In the genomic region with DNA sequence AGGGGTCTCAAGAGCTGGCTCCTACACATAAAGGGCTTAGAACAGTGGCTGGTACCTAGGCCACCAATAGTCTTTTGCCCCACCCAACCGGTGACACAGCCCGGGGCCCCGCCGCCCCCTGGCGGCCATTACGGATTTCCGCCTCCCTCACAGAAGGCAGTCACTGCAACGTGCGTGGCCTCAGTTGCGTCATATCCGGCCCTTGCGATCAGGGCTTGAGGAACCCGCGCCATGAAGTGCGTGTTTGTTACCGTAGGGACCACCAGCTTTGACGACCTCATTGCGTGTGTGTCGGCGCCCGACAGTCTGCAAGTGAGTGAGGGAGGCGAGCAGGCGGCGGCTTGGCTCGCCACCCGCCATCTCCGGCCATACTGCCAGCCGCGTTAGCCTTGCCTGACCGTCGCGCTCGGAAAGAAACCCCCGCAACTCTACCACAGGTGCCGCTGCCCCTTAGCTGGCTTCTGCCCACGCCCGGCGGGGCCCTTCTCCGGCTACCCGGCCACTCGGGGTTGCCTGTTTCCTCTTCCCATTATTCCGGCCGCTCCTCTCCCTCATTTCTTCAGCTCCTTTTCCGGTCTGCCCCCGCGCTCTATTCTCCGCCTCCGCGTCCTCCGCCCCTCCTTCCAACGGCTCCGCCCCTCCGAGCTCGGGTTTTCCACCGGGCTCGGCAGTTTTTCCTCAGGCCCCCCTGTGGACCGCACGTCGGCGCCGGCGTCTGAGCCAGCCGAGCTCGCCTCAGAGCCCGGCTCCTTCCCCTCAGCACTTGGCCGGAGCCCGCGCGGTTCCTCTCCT, we compare ENCODE assay signal across 1 cellular context.
TF ChIP-seq lines count a peak whose summit lies in the region.

TSS of gene ALG13 (plus strand) at position 183 of the 792 bp plus-strand sequence. CDS start at position 232, 49 bp downstream.

TF ChIP-seq in HepG2, 621 proteins besides CTCF, POLR2A, EP300 and RAD21 (continued from another document and continues in another):
- TF ChIP-seq, protein P1, sequence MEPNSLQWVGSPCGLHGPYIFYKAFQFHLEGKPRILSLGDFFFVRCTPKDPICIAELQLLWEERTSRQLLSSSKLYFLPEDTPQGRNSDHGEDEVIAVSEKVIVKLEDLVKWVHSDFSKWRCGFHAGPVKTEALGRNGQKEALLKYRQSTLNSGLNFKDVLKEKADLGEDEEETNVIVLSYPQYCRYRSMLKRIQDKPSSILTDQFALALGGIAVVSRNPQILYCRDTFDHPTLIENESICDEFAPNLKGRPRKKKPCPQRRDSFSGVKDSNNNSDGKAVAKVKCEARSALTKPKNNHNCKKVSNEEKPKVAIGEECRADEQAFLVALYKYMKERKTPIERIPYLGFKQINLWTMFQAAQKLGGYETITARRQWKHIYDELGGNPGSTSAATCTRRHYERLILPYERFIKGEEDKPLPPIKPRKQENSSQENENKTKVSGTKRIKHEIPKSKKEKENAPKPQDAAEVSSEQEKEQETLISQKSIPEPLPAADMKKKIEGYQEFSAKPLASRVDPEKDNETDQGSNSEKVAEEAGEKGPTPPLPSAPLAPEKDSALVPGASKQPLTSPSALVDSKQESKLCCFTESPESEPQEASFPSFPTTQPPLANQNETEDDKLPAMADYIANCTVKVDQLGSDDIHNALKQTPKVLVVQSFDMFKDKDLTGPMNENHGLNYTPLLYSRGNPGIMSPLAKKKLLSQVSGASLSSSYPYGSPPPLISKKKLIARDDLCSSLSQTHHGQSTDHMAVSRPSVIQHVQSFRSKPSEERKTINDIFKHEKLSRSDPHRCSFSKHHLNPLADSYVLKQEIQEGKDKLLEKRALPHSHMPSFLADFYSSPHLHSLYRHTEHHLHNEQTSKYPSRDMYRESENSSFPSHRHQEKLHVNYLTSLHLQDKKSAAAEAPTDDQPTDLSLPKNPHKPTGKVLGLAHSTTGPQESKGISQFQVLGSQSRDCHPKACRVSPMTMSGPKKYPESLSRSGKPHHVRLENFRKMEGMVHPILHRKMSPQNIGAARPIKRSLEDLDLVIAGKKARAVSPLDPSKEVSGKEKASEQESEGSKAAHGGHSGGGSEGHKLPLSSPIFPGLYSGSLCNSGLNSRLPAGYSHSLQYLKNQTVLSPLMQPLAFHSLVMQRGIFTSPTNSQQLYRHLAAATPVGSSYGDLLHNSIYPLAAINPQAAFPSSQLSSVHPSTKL (CRISPR knock-in tag; IDR thresholded peaks at IDR 0.05), result 0 out of 2 replicates have a peak, but pooled peaks have one; percentile 13
- TF ChIP-seq KAT7 (CRISPR knock-in tag; IDR thresholded peaks at IDR 0.05; ENCODE audit: borderline replicate concordance), result 0 out of 2 replicates have a peak, but pooled peaks have one; percentile 41
- TF ChIP-seq, protein P2, sequence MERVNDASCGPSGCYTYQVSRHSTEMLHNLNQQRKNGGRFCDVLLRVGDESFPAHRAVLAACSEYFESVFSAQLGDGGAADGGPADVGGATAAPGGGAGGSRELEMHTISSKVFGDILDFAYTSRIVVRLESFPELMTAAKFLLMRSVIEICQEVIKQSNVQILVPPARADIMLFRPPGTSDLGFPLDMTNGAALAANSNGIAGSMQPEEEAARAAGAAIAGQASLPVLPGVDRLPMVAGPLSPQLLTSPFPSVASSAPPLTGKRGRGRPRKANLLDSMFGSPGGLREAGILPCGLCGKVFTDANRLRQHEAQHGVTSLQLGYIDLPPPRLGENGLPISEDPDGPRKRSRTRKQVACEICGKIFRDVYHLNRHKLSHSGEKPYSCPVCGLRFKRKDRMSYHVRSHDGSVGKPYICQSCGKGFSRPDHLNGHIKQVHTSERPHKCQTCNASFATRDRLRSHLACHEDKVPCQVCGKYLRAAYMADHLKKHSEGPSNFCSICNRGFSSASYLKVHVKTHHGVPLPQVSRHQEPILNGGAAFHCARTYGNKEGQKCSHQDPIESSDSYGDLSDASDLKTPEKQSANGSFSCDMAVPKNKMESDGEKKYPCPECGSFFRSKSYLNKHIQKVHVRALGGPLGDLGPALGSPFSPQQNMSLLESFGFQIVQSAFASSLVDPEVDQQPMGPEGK (CRISPR knock-in tag; IDR thresholded peaks at IDR 0.05), result 0 out of 2 replicates have a peak, but pooled peaks have one; percentile 39
- TF ChIP-seq, protein P3, sequence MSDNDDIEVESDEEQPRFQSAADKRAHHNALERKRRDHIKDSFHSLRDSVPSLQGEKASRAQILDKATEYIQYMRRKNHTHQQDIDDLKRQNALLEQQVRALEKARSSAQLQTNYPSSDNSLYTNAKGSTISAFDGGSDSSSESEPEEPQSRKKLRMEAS (IDR thresholded peaks at IDR 0.05), result peak; percentile 90
- no peak for TF ChIP-seq PAX8 (CRISPR knock-in tag; IDR thresholded peaks at IDR 0.05; ENCODE audit: borderline replicate concordance)
- TF ChIP-seq, protein P4, sequence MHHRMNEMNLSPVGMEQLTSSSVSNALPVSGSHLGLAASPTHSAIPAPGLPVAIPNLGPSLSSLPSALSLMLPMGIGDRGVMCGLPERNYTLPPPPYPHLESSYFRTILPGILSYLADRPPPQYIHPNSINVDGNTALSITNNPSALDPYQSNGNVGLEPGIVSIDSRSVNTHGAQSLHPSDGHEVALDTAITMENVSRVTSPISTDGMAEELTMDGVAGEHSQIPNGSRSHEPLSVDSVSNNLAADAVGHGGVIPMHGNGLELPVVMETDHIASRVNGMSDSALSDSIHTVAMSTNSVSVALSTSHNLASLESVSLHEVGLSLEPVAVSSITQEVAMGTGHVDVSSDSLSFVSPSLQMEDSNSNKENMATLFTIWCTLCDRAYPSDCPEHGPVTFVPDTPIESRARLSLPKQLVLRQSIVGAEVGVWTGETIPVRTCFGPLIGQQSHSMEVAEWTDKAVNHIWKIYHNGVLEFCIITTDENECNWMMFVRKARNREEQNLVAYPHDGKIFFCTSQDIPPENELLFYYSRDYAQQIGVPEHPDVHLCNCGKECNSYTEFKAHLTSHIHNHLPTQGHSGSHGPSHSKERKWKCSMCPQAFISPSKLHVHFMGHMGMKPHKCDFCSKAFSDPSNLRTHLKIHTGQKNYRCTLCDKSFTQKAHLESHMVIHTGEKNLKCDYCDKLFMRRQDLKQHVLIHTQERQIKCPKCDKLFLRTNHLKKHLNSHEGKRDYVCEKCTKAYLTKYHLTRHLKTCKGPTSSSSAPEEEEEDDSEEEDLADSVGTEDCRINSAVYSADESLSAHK (CRISPR knock-in tag; IDR thresholded peaks at IDR 0.05; ENCODE audit: borderline replicate concordance), result no peak
- no peak for TF ChIP-seq ISX (CRISPR knock-in tag; conservative IDR thresholded peaks at IDR 0.05)
- TF ChIP-seq, protein P5, sequence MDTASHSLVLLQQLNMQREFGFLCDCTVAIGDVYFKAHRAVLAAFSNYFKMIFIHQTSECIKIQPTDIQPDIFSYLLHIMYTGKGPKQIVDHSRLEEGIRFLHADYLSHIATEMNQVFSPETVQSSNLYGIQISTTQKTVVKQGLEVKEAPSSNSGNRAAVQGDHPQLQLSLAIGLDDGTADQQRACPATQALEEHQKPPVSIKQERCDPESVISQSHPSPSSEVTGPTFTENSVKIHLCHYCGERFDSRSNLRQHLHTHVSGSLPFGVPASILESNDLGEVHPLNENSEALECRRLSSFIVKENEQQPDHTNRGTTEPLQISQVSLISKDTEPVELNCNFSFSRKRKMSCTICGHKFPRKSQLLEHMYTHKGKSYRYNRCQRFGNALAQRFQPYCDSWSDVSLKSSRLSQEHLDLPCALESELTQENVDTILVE (CRISPR knock-in tag; IDR thresholded peaks at IDR 0.05), result peak; percentile 71; the same call in 1 of the 2 replicates
- no peak for TF ChIP-seq NONO (IDR thresholded peaks at IDR 0.05)
- peak; percentile 61; the same call in 1 of the 2 replicates for TF ChIP-seq NONO (CRISPR knock-in tag; conservative IDR thresholded peaks at IDR 0.05)
- TF ChIP-seq TAF1 (CRISPR knock-in tag; IDR thresholded peaks at IDR 0.05), result peak; percentile 56
- TF ChIP-seq, protein P6, sequence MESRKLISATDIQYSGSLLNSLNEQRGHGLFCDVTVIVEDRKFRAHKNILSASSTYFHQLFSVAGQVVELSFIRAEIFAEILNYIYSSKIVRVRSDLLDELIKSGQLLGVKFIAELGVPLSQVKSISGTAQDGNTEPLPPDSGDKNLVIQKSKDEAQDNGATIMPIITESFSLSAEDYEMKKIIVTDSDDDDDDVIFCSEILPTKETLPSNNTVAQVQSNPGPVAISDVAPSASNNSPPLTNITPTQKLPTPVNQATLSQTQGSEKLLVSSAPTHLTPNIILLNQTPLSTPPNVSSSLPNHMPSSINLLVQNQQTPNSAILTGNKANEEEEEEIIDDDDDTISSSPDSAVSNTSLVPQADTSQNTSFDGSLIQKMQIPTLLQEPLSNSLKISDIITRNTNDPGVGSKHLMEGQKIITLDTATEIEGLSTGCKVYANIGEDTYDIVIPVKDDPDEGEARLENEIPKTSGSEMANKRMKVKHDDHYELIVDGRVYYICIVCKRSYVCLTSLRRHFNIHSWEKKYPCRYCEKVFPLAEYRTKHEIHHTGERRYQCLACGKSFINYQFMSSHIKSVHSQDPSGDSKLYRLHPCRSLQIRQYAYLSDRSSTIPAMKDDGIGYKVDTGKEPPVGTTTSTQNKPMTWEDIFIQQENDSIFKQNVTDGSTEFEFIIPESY (CRISPR knock-in tag; IDR thresholded peaks at IDR 0.05), result peak; percentile 46
- peak; percentile 94 for TF ChIP-seq YEATS4 (CRISPR knock-in tag; IDR thresholded peaks at IDR 0.05; ENCODE audit: borderline replicate concordance)
- TF ChIP-seq CREM (IDR thresholded peaks at IDR 0.05), result peak; percentile 89
- TF ChIP-seq CREM (CRISPR knock-in tag; IDR thresholded peaks at IDR 0.05), result peak; percentile 39; the same call in 1 of the 2 replicates
- TF ChIP-seq, protein P7, sequence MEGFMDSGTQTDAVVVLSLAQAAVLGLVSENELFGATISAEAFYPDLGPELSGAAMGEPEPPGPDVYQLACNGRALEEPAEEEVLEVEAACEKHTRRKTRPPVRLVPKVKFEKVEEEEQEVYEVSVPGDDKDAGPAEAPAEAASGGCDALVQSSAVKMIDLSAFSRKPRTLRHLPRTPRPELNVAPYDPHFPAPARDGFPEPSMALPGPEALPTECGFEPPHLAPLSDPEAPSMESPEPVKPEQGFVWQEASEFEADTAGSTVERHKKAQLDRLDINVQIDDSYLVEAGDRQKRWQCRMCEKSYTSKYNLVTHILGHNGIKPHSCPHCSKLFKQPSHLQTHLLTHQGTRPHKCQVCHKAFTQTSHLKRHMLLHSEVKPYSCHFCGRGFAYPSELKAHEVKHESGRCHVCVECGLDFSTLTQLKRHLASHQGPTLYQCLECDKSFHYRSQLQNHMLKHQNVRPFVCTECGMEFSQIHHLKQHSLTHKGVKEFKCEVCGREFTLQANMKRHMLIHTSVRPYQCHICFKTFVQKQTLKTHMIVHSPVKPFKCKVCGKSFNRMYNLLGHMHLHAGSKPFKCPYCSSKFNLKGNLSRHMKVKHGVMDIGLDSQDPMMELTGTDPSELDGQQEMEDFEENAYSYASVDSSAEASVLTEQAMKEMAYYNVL (CRISPR knock-in tag; IDR thresholded peaks at IDR 0.05; ENCODE audit: borderline replicate concordance), result no peak
- peak; percentile 59 for TF ChIP-seq ELF1 (CRISPR knock-in tag; IDR thresholded peaks at IDR 0.05)
- no peak for TF ChIP-seq ZNF713 (CRISPR knock-in tag; IDR thresholded peaks at IDR 0.05)
- TF ChIP-seq XBP1 (CRISPR knock-in tag; IDR thresholded peaks at IDR 0.05), result no peak
- TF ChIP-seq ZNF264 (CRISPR knock-in tag; IDR thresholded peaks at IDR 0.05), result peak; percentile 46; the same call in 1 of the 2 replicates
- TF ChIP-seq, protein P8, sequence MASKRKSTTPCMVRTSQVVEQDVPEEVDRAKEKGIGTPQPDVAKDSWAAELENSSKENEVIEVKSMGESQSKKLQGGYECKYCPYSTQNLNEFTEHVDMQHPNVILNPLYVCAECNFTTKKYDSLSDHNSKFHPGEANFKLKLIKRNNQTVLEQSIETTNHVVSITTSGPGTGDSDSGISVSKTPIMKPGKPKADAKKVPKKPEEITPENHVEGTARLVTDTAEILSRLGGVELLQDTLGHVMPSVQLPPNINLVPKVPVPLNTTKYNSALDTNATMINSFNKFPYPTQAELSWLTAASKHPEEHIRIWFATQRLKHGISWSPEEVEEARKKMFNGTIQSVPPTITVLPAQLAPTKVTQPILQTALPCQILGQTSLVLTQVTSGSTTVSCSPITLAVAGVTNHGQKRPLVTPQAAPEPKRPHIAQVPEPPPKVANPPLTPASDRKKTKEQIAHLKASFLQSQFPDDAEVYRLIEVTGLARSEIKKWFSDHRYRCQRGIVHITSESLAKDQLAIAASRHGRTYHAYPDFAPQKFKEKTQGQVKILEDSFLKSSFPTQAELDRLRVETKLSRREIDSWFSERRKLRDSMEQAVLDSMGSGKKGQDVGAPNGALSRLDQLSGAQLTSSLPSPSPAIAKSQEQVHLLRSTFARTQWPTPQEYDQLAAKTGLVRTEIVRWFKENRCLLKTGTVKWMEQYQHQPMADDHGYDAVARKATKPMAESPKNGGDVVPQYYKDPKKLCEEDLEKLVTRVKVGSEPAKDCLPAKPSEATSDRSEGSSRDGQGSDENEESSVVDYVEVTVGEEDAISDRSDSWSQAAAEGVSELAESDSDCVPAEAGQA (IDR thresholded peaks at IDR 0.05; ENCODE audit: low read depth), result peak; percentile 80; the same call in 1 of the 2 replicates
- TF ChIP-seq, protein P8 (CRISPR knock-in tag; IDR thresholded peaks at IDR 0.05; ENCODE audit: borderline replicate concordance), result no peak
- peak; percentile 26; the same call in 1 of the 2 replicates for TF ChIP-seq ZNF598 (CRISPR knock-in tag; IDR thresholded peaks at IDR 0.05; ENCODE audit: borderline replicate concordance)
- 0 out of 2 replicates have a peak, but pooled peaks have one; percentile 23 for TF ChIP-seq NCOA2 (CRISPR knock-in tag; IDR thresholded peaks at IDR 0.05)
- no peak for TF ChIP-seq SNAI1 (CRISPR knock-in tag; IDR thresholded peaks at IDR 0.05; ENCODE audit: borderline replicate concordance)
- peak; percentile 25; the same call in 1 of the 2 replicates for TF ChIP-seq NR2C2 (CRISPR knock-in tag; IDR thresholded peaks at IDR 0.05; ENCODE audit: borderline replicate concordance)
